Comparison of ENCODE assay signal across 8 cellular contexts in genomic region chr3:172550347-172550943, GRCh38. TPM values are rescaled to one million over a fixed set of nuclear protein-coding genes. Genes with fewer than 3 reads are reported as not detected.
DNase-seq lines count a peak whose midpoint lies in the region; ATAC-seq and TF ChIP-seq lines count a peak whose summit lies in the region.

No MANE protein-coding gene starts in this region.

- H3K27me3 Mint-ChIP-seq in activated CD4-positive, alpha-beta memory T cell treated with anti-CD3 and anti-CD28 coated beads, Interleukin-2, amount 10 ng/mL, durations not matched to agents 7 days and 5 days, result no peaks in the 10 kb centered on the region

- H3K36me3 Mint-ChIP-seq in activated CD4-positive, alpha-beta memory T cell treated with anti-CD3 and anti-CD28 coated beads, Interleukin-2, amount 10 ng/mL, durations not matched to agents 7 days and 5 days (ENCODE audit: low read depth), result peaks cover 6% of the 10 kb centered on the region

- no peak for TF ChIP-seq POLR2A in GM18505 (IDR thresholded peaks at IDR 0.05; ENCODE audit: borderline replicate concordance, extremely low read depth, insufficient read depth, insufficient read length)

- no peak for TF ChIP-seq CTCF in foreskin fibroblast (IDR thresholded peaks at IDR 0.05; ENCODE audit: low read depth, low read length)

- DNase-seq in HK-2 (ENCODE audit: unreplicated experiment) (peak; percentile 81), foreskin fibroblast (peak; percentile 71 to 77), epidermal melanocyte (ENCODE audit: insufficient read length, low spot score) (no peak), ecto neural progenitor cell (ENCODE audit: low spot score) (no peak), NCI-H510A (lab: John Stamatoyannopoulos, UW) (no peak)
- DNase-seq in activated CD4-positive, alpha-beta memory T cell treated with anti-CD3 and anti-CD28 coated beads, Interleukin-2, amount 10 ng/mL, durations not matched to agents 7 days and 5 days, result peak; percentile 81
- DNase-seq in stimulated activated CD8-positive, alpha-beta memory T cell treated with anti-CD3 and anti-CD28 coated beads, Interleukin-7, amount 100 ng/mL, for 4 hours (ENCODE audit: low read depth in 2 of 2), result peak; percentile 60 to 85

- ATAC-seq in GM18505 (IDR thresholded peaks at IDR 0.05; ENCODE audit: unreplicated experiment), result peak; percentile 53

- H3K4me1 Mint-ChIP-seq in activated CD4-positive, alpha-beta memory T cell treated with anti-CD3 and anti-CD28 coated beads, Interleukin-2, amount 10 ng/mL, durations not matched to agents 7 days and 5 days, result peaks cover 44% of the 10 kb centered on the region

- CTCF ChIA-PET in activated CD4-positive, alpha-beta memory T cell treated with anti-CD3 and anti-CD28 coated beads, Interleukin-2, amount 10 ng/mL, durations not matched to agents 7 days and 5 days (lab: Charles Lee), result interaction anchor here (0.7 to 1.6 kb wide), 3 partner anchors 15 to 45 kb away, joined by 3 to 10 read pairs (median 4); no protein-coding TSS in a partner anchor

- POLR2A ChIA-PET in activated CD4-positive, alpha-beta memory T cell treated with anti-CD3 and anti-CD28 coated beads, Interleukin-2, amount 10 ng/mL, durations not matched to agents 7 days and 5 days (lab: Charles Lee), result interaction anchor here (0.7 to 3.5 kb wide), 5 partner anchors 12 to 30 kb away, joined by 3 to 15 read pairs (median 5); partner anchors contain the start of gene TNFSF10

- peak overlapping the region; percentile 18 for H3K4me3 Mint-ChIP-seq in activated CD4-positive, alpha-beta memory T cell treated with anti-CD3 and anti-CD28 coated beads, Interleukin-2, amount 10 ng/mL, durations not matched to agents 7 days and 5 days

- peak overlapping the region; percentile 51 for H3K27ac Mint-ChIP-seq in activated CD4-positive, alpha-beta memory T cell treated with anti-CD3 and anti-CD28 coated beads, Interleukin-2, amount 10 ng/mL, durations not matched to agents 7 days and 5 days

- H3K4me3 ChIP-seq in foreskin fibroblast (ENCODE audit: low read depth in 1 of 2, low read length in 2 of 2), result no peak overlapping the region

- H3K9me3 Mint-ChIP-seq in activated CD4-positive, alpha-beta memory T cell treated with anti-CD3 and anti-CD28 coated beads, Interleukin-2, amount 10 ng/mL, durations not matched to agents 7 days and 5 days, result peaks cover 11% of the 10 kb centered on the region

RNA-seq across cellular contexts. Expression of gene TNFSF10, which starts 27.2 kb away (rescaled TPM):
- 100 to 1,000 TPM; 118 to 119 TPM for total RNA-seq in activated CD4-positive, alpha-beta memory T cell treated with anti-CD3 and anti-CD28 coated beads, Interleukin-2, amount 10 ng/mL, durations not matched to agents 7 days and 5 days

Comparison
In these comparisons a context has a peak if more than half of its experiments do, and no peak if none do; other contexts are left out.
1. DNase-seq: peak in HK-2 (single experiment), activated CD4-positive, alpha-beta memory T cell treated with anti-CD3 and anti-CD28 coated beads, Interleukin-2, amount 10 ng/mL, durations not matched to agents 7 days and 5 days (single experiment), foreskin fibroblast (2 of 2) and stimulated activated CD8-positive, alpha-beta memory T cell treated with anti-CD3 and anti-CD28 coated beads, Interleukin-7, amount 100 ng/mL, for 4 hours (2 of 2); none in epidermal melanocyte (single experiment), ecto neural progenitor cell (single experiment) and NCI-H510A (single experiment).